ENCODE assay signal across 8 cellular contexts in genomic region chr15:75367913-75368688, GRCh38.
DNase-seq lines count a peak whose midpoint lies in the region; ATAC-seq lines count a peak whose summit lies in the region.

Gene MAN2C1 (minus strand): TSS chr15:75368607. CDS start chr15:75368583, 24 bp downstream.

- peak; percentile 82 for ATAC-seq in GM19025 (IDR thresholded peaks at IDR 0.05; ENCODE audit: low read depth, unreplicated experiment)
- ATAC-seq in HG03342 (IDR thresholded peaks at IDR 0.05; ENCODE audit: unreplicated experiment), result peak; percentile 86

- DNase-seq in AG20443 (ENCODE audit: low spot score) (peak; percentile 95), NCI-H345 treated with DMSO at 0.1 percent for 48 hours (lab: John Stamatoyannopoulos, UW; ENCODE audit: unreplicated experiment) (peak; percentile 78), inferior parietal cortex (ENCODE audit: extremely low spot score) (peak; percentile 90)
- peak; percentile 77 to 86 (median 80) for DNase-seq in activated CD4-positive, CD25-positive, alpha-beta regulatory T cell (lab: John Stamatoyannopoulos, UW)
- peak; percentile 86 for DNase-seq in central memory CD4-positive, alpha-beta T cell
- peak; percentile 86 to 95 for DNase-seq in stimulated activated CD4-positive, alpha-beta T cell treated with anti-CD3 and anti-CD28 coated beads, Interleukin-12 subunit alpha, Interleukin-12 subunit beta, amount 100 ng/mL, for 24 hours (ENCODE audit: low read depth in 2 of 2)

Comparison
In these comparisons a context has a peak if more than half of its experiments do, and no peak if none do; other contexts are left out.
1. Peak in every context shown above with its lines: DNase-seq and ATAC-seq.